Comparison of ENCODE assay signal across 26 cellular contexts in the genomic region with DNA sequence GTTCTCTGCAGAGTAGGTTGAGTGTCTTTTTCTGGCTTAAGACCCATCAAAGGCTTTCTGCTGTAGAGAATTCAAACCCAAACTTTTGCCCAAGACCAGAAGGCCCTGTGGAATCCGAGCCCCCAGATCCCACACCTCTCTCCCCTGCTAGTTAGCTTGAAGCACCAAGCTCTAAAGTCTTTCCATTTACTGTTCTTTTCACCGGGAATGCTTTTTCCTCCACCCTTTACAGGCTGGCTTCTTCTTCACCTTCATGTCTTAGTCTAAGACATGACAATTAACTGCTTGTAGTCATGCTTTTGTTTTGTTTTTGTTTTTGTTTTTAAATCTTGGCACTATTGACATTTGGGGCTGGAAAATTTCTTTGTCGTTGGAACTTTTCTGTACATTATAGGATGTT. TPM values are rescaled to one million over a fixed set of nuclear protein-coding genes. Genes with fewer than 3 reads are reported as not detected.
"Had no signal": no experiment of that assay in that cellular context is flagged by ENCODE, and none has a peak within 500 bp of the region (broad histone marks: within the 10 kb centered on the region; RNA-seq: fewer than 3 reads in every experiment).

No MANE protein-coding gene starts in this region.

- H3K27ac Mint-ChIP-seq: activated B cell treated with CpG ODN at 0.5 μM for 24 hours; activated CD4-positive, alpha-beta T cell treated with anti-CD3 and anti-CD28 coated beads, Interleukin-2, amount 10 ng/mL, durations not matched to agents 24 days and 14 days; activated CD8-positive, alpha-beta memory T cell treated with anti-CD3 and anti-CD28 coated beads, Interleukin-2, amount 10 ng/mL, durations not matched to agents 7 days and 5 days; activated naive CD4-positive, alpha-beta T cell treated with anti-CD3 and anti-CD28 coated beads, Interleukin-2, amount 50 U/mL, for 24 hours; activated T-cell treated with anti-CD3 and anti-CD28 coated beads, Interleukin-2, amount 50 U/mL, for 24 hours; activated T-helper 1 cell treated with anti-CD3 and anti-CD28 coated beads, Interleukin-12 subunit alpha, Interleukin-12 subunit beta, Interleukin-2, Interleukin-4 antibody, amounts not matched to agents 30 ng/mL and 10 ng/mL and 1 ng/mL, durations not matched to agents 14 hours and 24 hours and 36 hours; T-helper 17 cell had no signal

- H3K4me3 ChIP-seq: K562 had no signal

- H3K9me3 Mint-ChIP-seq: activated B cell treated with CpG ODN at 0.5 μM for 24 hours; activated CD4-positive, alpha-beta T cell treated with anti-CD3 and anti-CD28 coated beads, Interleukin-2, amount 10 ng/mL, durations not matched to agents 24 days and 14 days; activated naive CD4-positive, alpha-beta T cell treated with anti-CD3 and anti-CD28 coated beads, Interleukin-2, amount 50 U/mL, for 24 hours; activated T-cell treated with anti-CD3 and anti-CD28 coated beads, Interleukin-2, amount 50 U/mL, for 24 hours; activated T-helper 1 cell treated with anti-CD3 and anti-CD28 coated beads, Interleukin-12 subunit alpha, Interleukin-12 subunit beta, Interleukin-2, Interleukin-4 antibody, amounts not matched to agents 30 ng/mL and 10 ng/mL and 1 ng/mL, durations not matched to agents 14 hours and 24 hours and 36 hours had no signal

- H3K4me1 Mint-ChIP-seq: activated B cell treated with CpG ODN at 0.5 μM for 24 hours; activated CD4-positive, alpha-beta T cell treated with anti-CD3 and anti-CD28 coated beads, Interleukin-2, amount 10 ng/mL, durations not matched to agents 24 days and 14 days; activated CD8-positive, alpha-beta memory T cell treated with anti-CD3 and anti-CD28 coated beads, Interleukin-2, amount 10 ng/mL, durations not matched to agents 7 days and 5 days; activated naive CD4-positive, alpha-beta T cell treated with anti-CD3 and anti-CD28 coated beads, Interleukin-2, amount 50 U/mL, for 24 hours; T-helper 17 cell had no signal

- H3K36me3 Mint-ChIP-seq: activated CD8-positive, alpha-beta memory T cell treated with anti-CD3 and anti-CD28 coated beads, Interleukin-2, amount 10 ng/mL, durations not matched to agents 7 days and 5 days; activated naive CD4-positive, alpha-beta T cell treated with anti-CD3 and anti-CD28 coated beads, Interleukin-2, amount 50 U/mL, for 24 hours had no signal

- H3K4me3 Mint-ChIP-seq: activated B cell treated with CpG ODN at 0.5 μM for 24 hours; activated CD4-positive, alpha-beta T cell treated with anti-CD3 and anti-CD28 coated beads, Interleukin-2, amount 10 ng/mL, durations not matched to agents 24 days and 14 days; activated CD8-positive, alpha-beta memory T cell treated with anti-CD3 and anti-CD28 coated beads, Interleukin-2, amount 10 ng/mL, durations not matched to agents 7 days and 5 days; activated naive CD4-positive, alpha-beta T cell treated with anti-CD3 and anti-CD28 coated beads, Interleukin-2, amount 50 U/mL, for 24 hours; activated T-cell treated with anti-CD3 and anti-CD28 coated beads, Interleukin-2, amount 50 U/mL, for 24 hours; activated T-helper 1 cell treated with anti-CD3 and anti-CD28 coated beads, Interleukin-12 subunit alpha, Interleukin-12 subunit beta, Interleukin-2, Interleukin-4 antibody, amounts not matched to agents 30 ng/mL and 10 ng/mL and 1 ng/mL, durations not matched to agents 14 hours and 24 hours and 36 hours; T-helper 17 cell had no signal

- ATAC-seq: activated CD8-positive, alpha-beta memory T cell treated with anti-CD3 and anti-CD28 coated beads, Interleukin-2, amount 10 ng/mL, durations not matched to agents 7 days and 5 days; K562; T-helper 17 cell had no signal

- FAIRE-seq: bronchial epithelial cell, K562, RCC 7860 had no signal

- DNase-seq: activated B cell treated with CpG ODN at 0.5 μM for 24 hours; activated CD4-positive, alpha-beta T cell treated with anti-CD3 and anti-CD28 coated beads for 1 hour; activated CD4-positive, alpha-beta T cell treated with anti-CD3 and anti-CD28 coated beads, Interleukin-2, amount 10 ng/mL, durations not matched to agents 24 days and 14 days; activated CD4-positive, alpha-beta T cell treated with anti-CD3 and anti-CD28 coated beads, Interleukin-2, amount 50 U/mL, for 48 hours; activated CD8-positive, alpha-beta memory T cell treated with anti-CD3 and anti-CD28 coated beads, Interleukin-2, amount 10 ng/mL, durations not matched to agents 7 days and 5 days; activated effector memory CD4-positive, alpha-beta T cell treated with Interleukin-2 at 50 U/mL for 16 hours; activated naive CD4-positive, alpha-beta T cell; activated T-cell treated with anti-CD3 and anti-CD28 coated beads, Interleukin-2, amount 50 U/mL, for 24 hours; aorta; Karpas-422; MM.1S; NCI-H1105; NCI-H1436; NCI-H1694 treated with DMSO at 0.1 percent for 48 hours; NCI-H2081; NCI-H446; NCI-H524; SHP77 treated with DMSO at 0.1 percent for 48 hours; T-helper 17 cell; T-helper 9 cell had no signal

RNA-seq across cellular contexts. Expression of gene HSD17B2, which starts 15.5 kb away (rescaled TPM):
- total RNA-seq: activated B cell treated with CpG ODN at 0.5 μM for 24 hours; activated CD4-positive, alpha-beta T cell treated with anti-CD3 and anti-CD28 coated beads, Interleukin-2, amount 10 ng/mL, durations not matched to agents 24 days and 14 days; activated CD8-positive, alpha-beta memory T cell treated with anti-CD3 and anti-CD28 coated beads, Interleukin-2, amount 10 ng/mL, durations not matched to agents 7 days and 5 days; activated T-helper 1 cell treated with anti-CD3 and anti-CD28 coated beads, Interleukin-12 subunit alpha, Interleukin-12 subunit beta, Interleukin-2, Interleukin-4 antibody, amounts not matched to agents 30 ng/mL and 10 ng/mL and 1 ng/mL, durations not matched to agents 14 hours and 24 hours and 36 hours; aorta; K562; SK-MEL-5; T-helper 17 cell had no signal
- polyA plus RNA-seq: K562 had no signal

RNA-seq across cellular contexts. Expression of gene SDR42E1, which starts 39.2 kb away (rescaled TPM):
- total RNA-seq: SK-MEL-5 had no signal
